In genomic region chr2:32063310-32064020, GRCh38 we compare ENCODE assay signal across 8 cellular contexts. TPM values are rescaled to one million over a fixed set of nuclear protein-coding genes. Genes with fewer than 3 reads are reported as not detected.
DNase-seq lines count a peak whose midpoint lies in the region; ATAC-seq and TF ChIP-seq lines count a peak whose summit lies in the region.

Gene SPAST (plus strand): TSS chr2:32063556. CDS start chr2:32063832, 276 bp downstream.

- DNase-seq in AG20443 (ENCODE audit: low spot score), result peak; percentile 100
- peak; percentile 97 for DNase-seq in NCI-H345 treated with DMSO at 0.1 percent for 48 hours (lab: John Stamatoyannopoulos, UW; ENCODE audit: unreplicated experiment)
- DNase-seq in activated CD4-positive, CD25-positive, alpha-beta regulatory T cell (lab: John Stamatoyannopoulos, UW), result peak; percentile 90 to 96 (median 95)
- DNase-seq in central memory CD4-positive, alpha-beta T cell, result peak; percentile 95
- peak; percentile 98 for DNase-seq in inferior parietal cortex (ENCODE audit: extremely low spot score)
- peak; percentile 100 for DNase-seq in spleen

- H3K9me3 ChIP-seq in spleen, result no peaks in the 10 kb centered on the region

- WGBS in spleen, 5 donors, result 0 to 1% (median 1%) methylated on average over 30 to 79 of the region's 79 CpGs

- H3K4me1 ChIP-seq in spleen, result peaks cover 2 to 55% (median 36%) of the 10 kb centered on the region in 6 donors

- peak within 1 kb of the TSS; percentile 76 to 97 (median 96) for H3K4me3 ChIP-seq in spleen

- peak; percentile 57 to 96 (median 85) for TF ChIP-seq CTCF in spleen (IDR thresholded peaks at IDR 0.05 in 8 of 11, conservative IDR thresholded peaks at IDR 0.05 in 3 of 11)

- H3K36me3 ChIP-seq in spleen, result peaks cover 0 to 17% (median 0%) of the 10 kb centered on the region in 6 donors

- TF ChIP-seq POLR2A in spleen (IDR thresholded peaks at IDR 0.05), result no peak

- peak within 1 kb of the TSS; percentile 88 to 97 (median 95) for H3K27ac ChIP-seq in spleen

- no peaks in the 10 kb centered on the region for H3K27me3 ChIP-seq in spleen (replicated peaks in 1 of 7)

- intact Hi-C loops in spleen (cut with DNase I; ENCODE audit: low total_unique reads), result no loop called here

- peak; percentile 96 for ATAC-seq in GM19025 (IDR thresholded peaks at IDR 0.05; ENCODE audit: low read depth, unreplicated experiment)
- peak; percentile 96 for ATAC-seq in HG03342 (IDR thresholded peaks at IDR 0.05; ENCODE audit: unreplicated experiment)

RNA-seq across cellular contexts. Expression of gene SPAST, which starts in this region (rescaled TPM):
- total RNA-seq in spleen, result 10 to 100 TPM; 18.9 to 28.5 (median 21.6) TPM
- polyA plus RNA-seq in spleen, result 1 to 10 TPM; 4.2 to 6.1 (median 5.0) TPM

Comparison
In these comparisons a context has a peak if more than half of its experiments do, and no peak if none do; other contexts are left out.
1. Peak in every context shown above with its lines: DNase-seq, ATAC-seq, H3K4me3 ChIP-seq and H3K27ac ChIP-seq.